In the genomic region with DNA sequence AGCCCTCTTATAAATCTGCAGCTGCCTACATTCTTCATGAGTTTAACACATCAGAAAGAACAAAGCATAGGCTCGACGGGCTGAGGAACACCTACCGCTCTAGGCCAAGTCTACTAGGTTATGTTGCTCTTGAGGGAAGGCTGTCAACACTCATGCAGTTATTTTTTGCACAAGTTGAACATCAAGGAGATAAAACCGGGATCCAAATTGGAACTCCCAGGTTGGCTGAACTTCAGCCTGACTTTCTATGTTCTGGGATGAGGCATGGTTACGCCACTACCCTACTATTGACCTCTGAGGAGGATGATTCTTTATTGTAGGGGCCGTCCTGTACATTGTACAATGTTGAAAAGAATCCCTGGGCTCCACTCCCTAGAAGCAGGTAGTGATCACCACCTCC, we compare ENCODE assay signal across 24 cellular contexts. TPM values are rescaled to one million over a fixed set of nuclear protein-coding genes. Genes with fewer than 3 reads are reported as not detected.
"Had no signal": no experiment of that assay in that cellular context is flagged by ENCODE, and none has a peak within 500 bp of the region (broad histone marks: within the 10 kb centered on the region; RNA-seq: fewer than 3 reads in every experiment).

No MANE protein-coding gene starts in this region.

- H3K9me3 Mint-ChIP-seq: activated B cell treated with CpG ODN at 0.5 μM for 24 hours; activated CD4-positive, alpha-beta memory T cell treated with anti-CD3 and anti-CD28 coated beads, Interleukin-2, amount 10 ng/mL, durations not matched to agents 7 days and 5 days; activated naive CD4-positive, alpha-beta T cell treated with anti-CD3 and anti-CD28 coated beads, Interleukin-2, amount 50 U/mL, for 72 hours; immature natural killer cell; stimulated activated memory B cell treated with anti-CD40 and anti-IgM and Interleukin-4, amounts not matched to agents 10 μg/mL and 1 μg/mL and 100 μg/mL, for 72 hours had no signal

- H3K27me3 Mint-ChIP-seq: activated CD4-positive, alpha-beta memory T cell treated with anti-CD3 and anti-CD28 coated beads, Interleukin-2, amount 10 ng/mL, durations not matched to agents 7 days and 5 days had no signal

- H3K36me3 Mint-ChIP-seq: activated naive CD4-positive, alpha-beta T cell treated with anti-CD3 and anti-CD28 coated beads, Interleukin-2, amount 50 U/mL, for 72 hours; immature natural killer cell; naive thymus-derived CD8-positive, alpha-beta T cell; stimulated activated memory B cell treated with anti-CD40 and anti-IgM and Interleukin-4, amounts not matched to agents 10 μg/mL and 1 μg/mL and 100 μg/mL, for 72 hours had no signal

- DNase-seq: activated B cell treated with CpG ODN at 0.5 μM for 24 hours; activated CD4-positive, alpha-beta memory T cell treated with anti-CD3 and anti-CD28 coated beads, Interleukin-2, amount 10 ng/mL, durations not matched to agents 7 days and 5 days; activated CD4-positive, alpha-beta T cell treated with anti-CD3 and anti-CD28 coated beads for 4 hours; activated gamma-delta T cell; foreskin fibroblast; immature natural killer cell; left lung; mammary epithelial cell; naive thymus-derived CD8-positive, alpha-beta T cell; sigmoid colon; SK-N-SH; stomach; T-helper 9 cell had no signal

- H3K4me1 Mint-ChIP-seq: activated B cell treated with CpG ODN at 0.5 μM for 24 hours; stimulated activated memory B cell treated with anti-CD40 and anti-IgM and Interleukin-4, amounts not matched to agents 10 μg/mL and 1 μg/mL and 100 μg/mL, for 72 hours had no signal

- H3K4me3 Mint-ChIP-seq: activated B cell treated with CpG ODN at 0.5 μM for 24 hours; mesothelial cell of epicardium; stimulated activated memory B cell treated with anti-CD40 and anti-IgM and Interleukin-4, amounts not matched to agents 10 μg/mL and 1 μg/mL and 100 μg/mL, for 72 hours had no signal

- H3K27ac Mint-ChIP-seq: activated B cell treated with CpG ODN at 0.5 μM for 24 hours; activated CD4-positive, alpha-beta memory T cell treated with anti-CD3 and anti-CD28 coated beads, Interleukin-2, amount 10 ng/mL, durations not matched to agents 7 days and 5 days; activated naive CD4-positive, alpha-beta T cell treated with anti-CD3 and anti-CD28 coated beads, Interleukin-2, amount 50 U/mL, for 72 hours; immature natural killer cell; stimulated activated memory B cell treated with anti-CD40 and anti-IgM and Interleukin-4, amounts not matched to agents 10 μg/mL and 1 μg/mL and 100 μg/mL, for 72 hours had no signal

RNA-seq across cellular contexts. Expression of a gene that starts 37.3 kb away (rescaled TPM):
- total RNA-seq: activated B cell treated with CpG ODN at 0.5 μM for 24 hours; activated CD4-positive, alpha-beta memory T cell treated with anti-CD3 and anti-CD28 coated beads, Interleukin-2, amount 10 ng/mL, durations not matched to agents 7 days and 5 days; activated naive CD4-positive, alpha-beta T cell treated with anti-CD3 and anti-CD28 coated beads, Interleukin-2, amount 50 U/mL, for 72 hours; bronchial epithelial cell; cerebellum; epithelial cell of proximal tubule; fibroblast of lung; hepatocyte; kidney epithelial cell; left lung; mammary epithelial cell; naive thymus-derived CD8-positive, alpha-beta T cell; sigmoid colon; smooth muscle cell; stomach; tibial nerve had no signal
